In genomic region chr6:34646714-34647113, GRCh38 we compare ENCODE assay signal across 24 cellular contexts.
"Had no signal": no experiment of that assay in that cellular context is flagged by ENCODE, and none has a peak within 500 bp of the region (broad histone marks: within the 10 kb centered on the region; RNA-seq: fewer than 3 reads in every experiment).

No MANE protein-coding gene starts in this region.

- H3K4me3 ChIP-seq: adrenal gland, breast epithelium, MG63, SK-N-MC had no signal

- H3K27me3 Mint-ChIP-seq: activated CD4-positive, alpha-beta memory T cell treated with anti-CD3 and anti-CD28 coated beads for 36 hours; activated CD4-positive, alpha-beta T cell treated with anti-CD3 and anti-CD28 coated beads, Interleukin-2, amount 10 ng/mL, durations not matched to agents 7 days and 5 days; activated naive CD8-positive, alpha-beta T cell treated with anti-CD3 and anti-CD28 coated beads, Interleukin-2, amount 10 ng/mL, durations not matched to agents 7 days and 5 days; T-cell had no signal

- DNase-seq: activated CD4-positive, alpha-beta memory T cell treated with anti-CD3 and anti-CD28 coated beads for 36 hours; activated CD4-positive, alpha-beta T cell treated with anti-CD3 and anti-CD28 coated beads, Interleukin-2, amount 10 ng/mL, durations not matched to agents 7 days and 5 days; activated CD4-positive, CD25-positive, alpha-beta regulatory T cell; activated CD8-positive, alpha-beta memory T cell treated with anti-CD3 and anti-CD28 coated beads, Interleukin-2, amount 50 U/mL, for 4 hours; activated gamma-delta T cell; activated naive CD4-positive, alpha-beta T cell treated with anti-CD3 and anti-CD28 coated beads for 36 hours; activated naive CD8-positive, alpha-beta T cell treated with anti-CD3 and anti-CD28 coated beads, Interleukin-2, amount 10 ng/mL, durations not matched to agents 7 days and 5 days; adrenal gland; anterior cingulate cortex; caudate nucleus; MG63; MV-4-11; NCI-H1105; NCI-H1436; NCI-H1694 treated with DMSO at 0.1 percent for 48 hours; NCI-H2029 treated with DMSO at 0.1 percent for 48 hours; NCI-H345; NCI-H510A treated with DMSO at 0.1 percent for 48 hours; SIG-M5; T-cell had no signal

- H3K9me3 ChIP-seq: adrenal gland, breast epithelium, MG63 had no signal

- H3K27me3 ChIP-seq: adrenal gland, breast epithelium, MG63 had no signal

- H3K9me3 Mint-ChIP-seq: activated CD4-positive, alpha-beta memory T cell treated with anti-CD3 and anti-CD28 coated beads for 36 hours; activated CD4-positive, alpha-beta T cell treated with anti-CD3 and anti-CD28 coated beads, Interleukin-2, amount 10 ng/mL, durations not matched to agents 7 days and 5 days; activated naive CD4-positive, alpha-beta T cell treated with anti-CD3 and anti-CD28 coated beads for 36 hours; activated naive CD8-positive, alpha-beta T cell treated with anti-CD3 and anti-CD28 coated beads, Interleukin-2, amount 10 ng/mL, durations not matched to agents 7 days and 5 days; activated T-helper 1 cell treated with anti-CD3 and anti-CD28 coated beads, Interleukin-12 subunit alpha, Interleukin-12 subunit beta, Interleukin-2, Interleukin-4 antibody, amounts not matched to agents 30 ng/mL and 10 ng/mL and 1 ng/mL, durations not matched to agents 14 hours and 24 hours and 36 hours; T-cell had no signal

- ATAC-seq: T-cell had no signal

- H3K36me3 ChIP-seq: breast epithelium had no signal

- H3K4me1 ChIP-seq: breast epithelium had no signal

- H3K4me3 Mint-ChIP-seq: activated CD4-positive, alpha-beta memory T cell treated with anti-CD3 and anti-CD28 coated beads for 36 hours; activated CD4-positive, alpha-beta T cell treated with anti-CD3 and anti-CD28 coated beads, Interleukin-2, amount 10 ng/mL, durations not matched to agents 7 days and 5 days; activated naive CD4-positive, alpha-beta T cell treated with anti-CD3 and anti-CD28 coated beads for 36 hours; activated naive CD8-positive, alpha-beta T cell treated with anti-CD3 and anti-CD28 coated beads, Interleukin-2, amount 10 ng/mL, durations not matched to agents 7 days and 5 days; activated T-helper 1 cell treated with anti-CD3 and anti-CD28 coated beads, Interleukin-12 subunit alpha, Interleukin-12 subunit beta, Interleukin-2, Interleukin-4 antibody, amounts not matched to agents 30 ng/mL and 10 ng/mL and 1 ng/mL, durations not matched to agents 14 hours and 24 hours and 36 hours; T-cell had no signal

- H3K27ac Mint-ChIP-seq: activated CD4-positive, alpha-beta memory T cell treated with anti-CD3 and anti-CD28 coated beads for 36 hours; activated CD4-positive, alpha-beta T cell treated with anti-CD3 and anti-CD28 coated beads, Interleukin-2, amount 10 ng/mL, durations not matched to agents 7 days and 5 days; activated naive CD4-positive, alpha-beta T cell treated with anti-CD3 and anti-CD28 coated beads for 36 hours; activated naive CD8-positive, alpha-beta T cell treated with anti-CD3 and anti-CD28 coated beads, Interleukin-2, amount 10 ng/mL, durations not matched to agents 7 days and 5 days; activated T-helper 1 cell treated with anti-CD3 and anti-CD28 coated beads, Interleukin-12 subunit alpha, Interleukin-12 subunit beta, Interleukin-2, Interleukin-4 antibody, amounts not matched to agents 30 ng/mL and 10 ng/mL and 1 ng/mL, durations not matched to agents 14 hours and 24 hours and 36 hours; T-cell had no signal

- H3K27ac ChIP-seq: adrenal gland, breast epithelium, SK-N-MC, VCaP had no signal
